ENCODE assay signal across 1 cellular context in the genomic region with DNA sequence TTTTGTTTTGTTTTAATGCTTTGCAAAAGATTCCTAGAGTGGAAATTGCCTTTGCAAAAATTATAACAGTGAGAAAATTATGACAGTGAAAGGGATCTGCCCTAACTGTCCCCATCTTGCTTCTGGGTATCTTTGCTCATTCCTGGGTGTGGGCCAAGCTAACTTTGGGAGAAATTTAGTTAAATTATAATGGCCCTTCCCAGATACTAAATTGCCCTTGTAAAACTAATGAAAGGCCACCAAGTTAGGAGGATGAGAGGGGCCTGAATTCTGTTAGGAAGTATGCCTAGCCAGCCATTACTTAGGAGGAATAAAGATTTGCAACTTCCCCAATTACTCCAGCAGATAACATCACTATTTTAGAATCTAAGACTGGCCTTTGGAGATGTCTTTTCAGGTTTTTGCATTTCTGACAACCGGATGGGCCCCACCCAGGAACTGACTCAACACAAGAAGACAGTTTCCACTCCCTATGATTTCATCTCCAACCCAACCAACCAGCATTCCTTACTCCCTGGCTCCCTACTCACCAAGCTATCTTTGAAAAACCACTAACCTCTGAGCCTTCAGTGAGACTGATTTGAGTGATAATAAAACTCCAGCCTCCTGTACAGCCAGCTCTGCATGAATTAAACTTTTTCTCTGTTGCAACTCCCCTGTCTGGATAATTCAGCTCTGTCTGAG.
TF ChIP-seq lines count a peak whose summit lies in the region.

No MANE protein-coding gene starts in this region.

TF ChIP-seq in K562, 482 proteins besides CTCF, POLR2A, EP300 and RAD21 (continued from another document and continues in another):
- no peak for TF ChIP-seq TFE3 (CRISPR knock-in tag; IDR thresholded peaks at IDR 0.05)
- TF ChIP-seq, protein P1, sequence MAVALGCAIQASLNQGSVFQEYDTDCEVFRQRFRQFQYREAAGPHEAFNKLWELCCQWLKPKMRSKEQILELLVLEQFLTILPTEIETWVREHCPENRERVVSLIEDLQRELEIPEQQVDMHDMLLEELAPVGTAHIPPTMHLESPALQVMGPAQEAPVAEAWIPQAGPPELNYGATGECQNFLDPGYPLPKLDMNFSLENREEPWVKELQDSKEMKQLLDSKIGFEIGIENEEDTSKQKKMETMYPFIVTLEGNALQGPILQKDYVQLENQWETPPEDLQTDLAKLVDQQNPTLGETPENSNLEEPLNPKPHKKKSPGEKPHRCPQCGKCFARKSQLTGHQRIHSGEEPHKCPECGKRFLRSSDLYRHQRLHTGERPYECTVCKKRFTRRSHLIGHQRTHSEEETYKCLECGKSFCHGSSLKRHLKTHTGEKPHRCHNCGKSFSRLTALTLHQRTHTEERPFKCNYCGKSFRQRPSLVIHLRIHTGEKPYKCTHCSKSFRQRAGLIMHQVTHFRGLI (CRISPR knock-in tag; IDR thresholded peaks at IDR 0.05) = peak; percentile 50; the same call in 1 of the 2 replicates
- TF ChIP-seq SMC3 (conservative IDR thresholded peaks at IDR 0.05; ENCODE audit: insufficient read depth, low read depth, low read length) = no peak
- no peak for TF ChIP-seq MCM2 (IDR thresholded peaks at IDR 0.05; ENCODE audit: low read depth)
- TF ChIP-seq ZBTB26 (CRISPR knock-in tag; IDR thresholded peaks at IDR 0.05) = no peak
- TF ChIP-seq ZBTB12 (CRISPR knock-in tag; IDR thresholded peaks at IDR 0.05) = 0 out of 2 replicates have a peak, but pooled peaks have one; percentile 10
- TF ChIP-seq SETDB1 (IDR thresholded peaks at IDR 0.05; ENCODE audit: low read length) = no peak
- no peak for TF ChIP-seq ZNF121 (CRISPR knock-in tag; conservative IDR thresholded peaks at IDR 0.05)
- TF ChIP-seq ZNF197 (CRISPR knock-in tag; IDR thresholded peaks at IDR 0.05; ENCODE audit: low read depth) = no peak
- TF ChIP-seq FOS (IDR thresholded peaks at IDR 0.05; ENCODE audit: extremely low read depth, insufficient read length) = no peak
- no peak for TF ChIP-seq ZNF12 (CRISPR knock-in tag; IDR thresholded peaks at IDR 0.05)
- no peak for TF ChIP-seq GATA2 (CRISPR knock-in tag; IDR thresholded peaks at IDR 0.05)
- TF ChIP-seq, protein P2, sequence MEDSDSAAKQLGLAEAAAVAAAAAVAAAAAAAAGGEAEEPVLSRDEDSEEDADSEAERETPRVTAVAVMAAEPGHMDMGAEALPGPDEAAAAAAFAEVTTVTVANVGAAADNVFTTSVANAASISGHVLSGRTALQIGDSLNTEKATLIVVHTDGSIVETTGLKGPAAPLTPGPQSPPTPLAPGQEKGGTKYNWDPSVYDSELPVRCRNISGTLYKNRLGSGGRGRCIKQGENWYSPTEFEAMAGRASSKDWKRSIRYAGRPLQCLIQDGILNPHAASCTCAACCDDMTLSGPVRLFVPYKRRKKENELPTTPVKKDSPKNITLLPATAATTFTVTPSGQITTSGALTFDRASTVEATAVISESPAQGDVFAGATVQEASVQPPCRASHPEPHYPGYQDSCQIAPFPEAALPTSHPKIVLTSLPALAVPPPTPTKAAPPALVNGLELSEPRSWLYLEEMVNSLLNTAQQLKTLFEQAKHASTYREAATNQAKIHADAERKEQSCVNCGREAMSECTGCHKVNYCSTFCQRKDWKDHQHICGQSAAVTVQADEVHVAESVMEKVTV (CRISPR knock-in tag; IDR thresholded peaks at IDR 0.05) = no peak
- TF ChIP-seq HNRNPLL (IDR thresholded peaks at IDR 0.05; ENCODE audit: low read depth, low read length, poor library complexity, severe bottlenecking) = no peak
- no peak for TF ChIP-seq NCOR1 (IDR thresholded peaks at IDR 0.05)
- TF ChIP-seq ZNF311 (CRISPR knock-in tag; IDR thresholded peaks at IDR 0.05) = 0 out of 2 replicates have a peak, but pooled peaks have one; percentile 40
- no peak for TF ChIP-seq MEF2A (IDR thresholded peaks at IDR 0.05; ENCODE audit: control insufficient read depth, low read depth, low read length)
- TF ChIP-seq, protein P3, sequence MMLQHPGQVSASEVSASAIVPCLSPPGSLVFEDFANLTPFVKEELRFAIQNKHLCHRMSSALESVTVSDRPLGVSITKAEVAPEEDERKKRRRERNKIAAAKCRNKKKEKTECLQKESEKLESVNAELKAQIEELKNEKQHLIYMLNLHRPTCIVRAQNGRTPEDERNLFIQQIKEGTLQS (IDR thresholded peaks at IDR 0.05) = peak; percentile 57; the same call in 1 of the 2 replicates
- TF ChIP-seq, protein P3 (CRISPR knock-in tag; conservative IDR thresholded peaks at IDR 0.05) = no peak
- TF ChIP-seq, protein P4, sequence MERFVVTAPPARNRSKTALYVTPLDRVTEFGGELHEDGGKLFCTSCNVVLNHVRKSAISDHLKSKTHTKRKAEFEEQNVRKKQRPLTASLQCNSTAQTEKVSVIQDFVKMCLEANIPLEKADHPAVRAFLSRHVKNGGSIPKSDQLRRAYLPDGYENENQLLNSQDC (CRISPR knock-in tag; IDR thresholded peaks at IDR 0.05) = no peak
- TF ChIP-seq, protein P5, sequence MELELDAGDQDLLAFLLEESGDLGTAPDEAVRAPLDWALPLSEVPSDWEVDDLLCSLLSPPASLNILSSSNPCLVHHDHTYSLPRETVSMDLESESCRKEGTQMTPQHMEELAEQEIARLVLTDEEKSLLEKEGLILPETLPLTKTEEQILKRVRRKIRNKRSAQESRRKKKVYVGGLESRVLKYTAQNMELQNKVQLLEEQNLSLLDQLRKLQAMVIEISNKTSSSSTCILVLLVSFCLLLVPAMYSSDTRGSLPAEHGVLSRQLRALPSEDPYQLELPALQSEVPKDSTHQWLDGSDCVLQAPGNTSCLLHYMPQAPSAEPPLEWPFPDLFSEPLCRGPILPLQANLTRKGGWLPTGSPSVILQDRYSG (tag; conservative IDR thresholded peaks at IDR 0.05; ENCODE audit: low read depth) = no peak
- no peak for TF ChIP-seq NR2C1 (IDR thresholded peaks at IDR 0.05)
- TF ChIP-seq NR2C1 (tag; IDR thresholded peaks at IDR 0.05) = no peak
- no peak for TF ChIP-seq NFATC3 (IDR thresholded peaks at IDR 0.05)
- TF ChIP-seq CHD4 (IDR thresholded peaks at IDR 0.05; ENCODE audit: insufficient read depth, insufficient replicate concordance, low read depth, low read length, poor library complexity, severe bottlenecking) = no peak
- peak in 1 of 2 experiments; percentile 61; a peak in 2 of 4 replicates for TF ChIP-seq RCOR1 (IDR thresholded peaks at IDR 0.05; ENCODE audit: borderline replicate concordance in 1 of 2, low read depth in 2 of 2, low read length in 2 of 2)
- no peak for TF ChIP-seq SP1 (CRISPR knock-in tag; IDR thresholded peaks at IDR 0.05)
- no peak for TF ChIP-seq ZKSCAN8 (CRISPR knock-in tag; IDR thresholded peaks at IDR 0.05)
- 0 out of 2 replicates have a peak, but pooled peaks have one; percentile 40 for TF ChIP-seq SMARCA4 (IDR thresholded peaks at IDR 0.05)
- no peak for TF ChIP-seq ZNF41 (CRISPR knock-in tag; conservative IDR thresholded peaks at IDR 0.05)
- no peak for TF ChIP-seq ZNF232 (CRISPR knock-in tag; IDR thresholded peaks at IDR 0.05)
- TF ChIP-seq, protein P6, sequence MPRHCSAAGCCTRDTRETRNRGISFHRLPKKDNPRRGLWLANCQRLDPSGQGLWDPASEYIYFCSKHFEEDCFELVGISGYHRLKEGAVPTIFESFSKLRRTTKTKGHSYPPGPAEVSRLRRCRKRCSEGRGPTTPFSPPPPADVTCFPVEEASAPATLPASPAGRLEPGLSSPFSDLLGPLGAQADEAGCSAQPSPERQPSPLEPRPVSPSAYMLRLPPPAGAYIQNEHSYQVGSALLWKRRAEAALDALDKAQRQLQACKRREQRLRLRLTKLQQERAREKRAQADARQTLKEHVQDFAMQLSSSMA (CRISPR knock-in tag; IDR thresholded peaks at IDR 0.05) = no peak
- TF ChIP-seq GATAD2A (IDR thresholded peaks at IDR 0.05) = no peak
- TF ChIP-seq GTF2E2 (tag; IDR thresholded peaks at IDR 0.05) = no peak
- TF ChIP-seq CHD1 (IDR thresholded peaks at IDR 0.05; ENCODE audit: low read length) = no peak
- TF ChIP-seq, protein P7, sequence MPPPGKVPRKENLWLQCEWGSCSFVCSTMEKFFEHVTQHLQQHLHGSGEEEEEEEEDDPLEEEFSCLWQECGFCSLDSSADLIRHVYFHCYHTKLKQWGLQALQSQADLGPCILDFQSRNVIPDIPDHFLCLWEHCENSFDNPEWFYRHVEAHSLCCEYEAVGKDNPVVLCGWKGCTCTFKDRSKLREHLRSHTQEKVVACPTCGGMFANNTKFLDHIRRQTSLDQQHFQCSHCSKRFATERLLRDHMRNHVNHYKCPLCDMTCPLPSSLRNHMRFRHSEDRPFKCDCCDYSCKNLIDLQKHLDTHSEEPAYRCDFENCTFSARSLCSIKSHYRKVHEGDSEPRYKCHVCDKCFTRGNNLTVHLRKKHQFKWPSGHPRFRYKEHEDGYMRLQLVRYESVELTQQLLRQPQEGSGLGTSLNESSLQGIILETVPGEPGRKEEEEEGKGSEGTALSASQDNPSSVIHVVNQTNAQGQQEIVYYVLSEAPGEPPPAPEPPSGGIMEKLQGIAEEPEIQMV (tag; conservative IDR thresholded peaks at IDR 0.05; ENCODE audit: low read depth) = no peak
- TF ChIP-seq LARP7 (IDR thresholded peaks at IDR 0.05) = no peak
- TF ChIP-seq, protein P8, sequence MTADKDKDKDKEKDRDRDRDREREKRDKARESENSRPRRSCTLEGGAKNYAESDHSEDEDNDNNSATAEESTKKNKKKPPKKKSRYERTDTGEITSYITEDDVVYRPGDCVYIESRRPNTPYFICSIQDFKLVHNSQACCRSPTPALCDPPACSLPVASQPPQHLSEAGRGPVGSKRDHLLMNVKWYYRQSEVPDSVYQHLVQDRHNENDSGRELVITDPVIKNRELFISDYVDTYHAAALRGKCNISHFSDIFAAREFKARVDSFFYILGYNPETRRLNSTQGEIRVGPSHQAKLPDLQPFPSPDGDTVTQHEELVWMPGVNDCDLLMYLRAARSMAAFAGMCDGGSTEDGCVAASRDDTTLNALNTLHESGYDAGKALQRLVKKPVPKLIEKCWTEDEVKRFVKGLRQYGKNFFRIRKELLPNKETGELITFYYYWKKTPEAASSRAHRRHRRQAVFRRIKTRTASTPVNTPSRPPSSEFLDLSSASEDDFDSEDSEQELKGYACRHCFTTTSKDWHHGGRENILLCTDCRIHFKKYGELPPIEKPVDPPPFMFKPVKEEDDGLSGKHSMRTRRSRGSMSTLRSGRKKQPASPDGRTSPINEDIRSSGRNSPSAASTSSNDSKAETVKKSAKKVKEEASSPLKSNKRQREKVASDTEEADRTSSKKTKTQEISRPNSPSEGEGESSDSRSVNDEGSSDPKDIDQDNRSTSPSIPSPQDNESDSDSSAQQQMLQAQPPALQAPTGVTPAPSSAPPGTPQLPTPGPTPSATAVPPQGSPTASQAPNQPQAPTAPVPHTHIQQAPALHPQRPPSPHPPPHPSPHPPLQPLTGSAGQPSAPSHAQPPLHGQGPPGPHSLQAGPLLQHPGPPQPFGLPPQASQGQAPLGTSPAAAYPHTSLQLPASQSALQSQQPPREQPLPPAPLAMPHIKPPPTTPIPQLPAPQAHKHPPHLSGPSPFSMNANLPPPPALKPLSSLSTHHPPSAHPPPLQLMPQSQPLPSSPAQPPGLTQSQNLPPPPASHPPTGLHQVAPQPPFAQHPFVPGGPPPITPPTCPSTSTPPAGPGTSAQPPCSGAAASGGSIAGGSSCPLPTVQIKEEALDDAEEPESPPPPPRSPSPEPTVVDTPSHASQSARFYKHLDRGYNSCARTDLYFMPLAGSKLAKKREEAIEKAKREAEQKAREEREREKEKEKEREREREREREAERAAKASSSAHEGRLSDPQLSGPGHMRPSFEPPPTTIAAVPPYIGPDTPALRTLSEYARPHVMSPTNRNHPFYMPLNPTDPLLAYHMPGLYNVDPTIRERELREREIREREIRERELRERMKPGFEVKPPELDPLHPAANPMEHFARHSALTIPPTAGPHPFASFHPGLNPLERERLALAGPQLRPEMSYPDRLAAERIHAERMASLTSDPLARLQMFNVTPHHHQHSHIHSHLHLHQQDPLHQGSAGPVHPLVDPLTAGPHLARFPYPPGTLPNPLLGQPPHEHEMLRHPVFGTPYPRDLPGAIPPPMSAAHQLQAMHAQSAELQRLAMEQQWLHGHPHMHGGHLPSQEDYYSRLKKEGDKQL (CRISPR knock-in tag; IDR thresholded peaks at IDR 0.05; ENCODE audit: borderline replicate concordance) = no peak
- TF ChIP-seq CSDE1 (IDR thresholded peaks at IDR 0.05) = no peak
- no peak for TF ChIP-seq MXD1 (CRISPR knock-in tag; IDR thresholded peaks at IDR 0.05; ENCODE audit: borderline replicate concordance, poor library complexity, severe bottlenecking)
